In genomic region chr17:79001190-79002020, GRCh38 we compare ENCODE assay signal across 17 cellular contexts. TPM values are rescaled to one million over a fixed set of nuclear protein-coding genes. Genes with fewer than 3 reads are reported as not detected.
DNase-seq lines count a peak whose midpoint lies in the region; ATAC-seq lines count a peak whose summit lies in the region.
"Had no signal": no experiment of that assay in that cellular context is flagged by ENCODE, and none has a peak within 500 bp of the region (broad histone marks: within the 10 kb centered on the region; RNA-seq: fewer than 3 reads in every experiment).

No MANE protein-coding gene starts in this region.

- H3K27ac Mint-ChIP-seq in T-helper 17 cell = peak overlapping the region; percentile 79
- peak overlapping the region; percentile 54 for H3K27ac Mint-ChIP-seq in stimulated activated memory B cell treated with anti-CD40 and anti-IgM and Interleukin-4, amounts not matched to agents 10 μg/mL and 1 μg/mL and 100 μg/mL, for 72 hours

- DNase-seq in D341Med (ENCODE audit: low spot score) (peak; percentile 37), T-helper 17 cell (no peak), left lobe of liver (ENCODE audit: low spot score) (peak; percentile 37), NCI-H510A (lab: John Stamatoyannopoulos, UW) (no peak), HCEC 1CT (no peak)
- DNase-seq: activated CD4-positive, alpha-beta T cell treated with anti-CD3 and anti-CD28 coated beads for 4 hours; anterior cingulate cortex; EL; left cardiac atrium; NCI-H1105; NCI-H2227 treated with DMSO at 0.1 percent for 48 hours; stimulated activated CD4-positive, alpha-beta T cell treated with anti-CD3 and anti-CD28 coated beads, Interleukin-2, amount 100 ng/mL, for 24 hours; stimulated activated CD8-positive, alpha-beta memory T cell treated with anti-CD3 and anti-CD28 coated beads, Interleukin-4, amount 100 ng/mL, for 48 hours; T-helper 9 cell had no signal

- no peaks in the 10 kb centered on the region for H3K9me3 Mint-ChIP-seq in stimulated activated memory B cell treated with anti-CD40 and anti-IgM and Interleukin-4, amounts not matched to agents 10 μg/mL and 1 μg/mL and 100 μg/mL, for 72 hours

- H3K9me3 ChIP-seq in T-helper 17 cell (ENCODE audit: control insufficient read depth, low read length, poor library complexity, severe bottlenecking) = no peaks in the 10 kb centered on the region
- H3K9me3 ChIP-seq: HAP-1 had no signal

- H3K4me3 Mint-ChIP-seq in T-helper 17 cell = no peak overlapping the region
- H3K4me3 Mint-ChIP-seq in stimulated activated memory B cell treated with anti-CD40 and anti-IgM and Interleukin-4, amounts not matched to agents 10 μg/mL and 1 μg/mL and 100 μg/mL, for 72 hours = no peak overlapping the region

- no peaks in the 10 kb centered on the region for H3K36me3 Mint-ChIP-seq in T-helper 17 cell (ENCODE audit: low read depth)
- H3K36me3 Mint-ChIP-seq in stimulated activated memory B cell treated with anti-CD40 and anti-IgM and Interleukin-4, amounts not matched to agents 10 μg/mL and 1 μg/mL and 100 μg/mL, for 72 hours = peaks cover 51% of the 10 kb centered on the region

- no peak for ATAC-seq in T-helper 17 cell
- no peak for ATAC-seq in left lobe of liver
- no peak for ATAC-seq in stimulated activated memory B cell treated with anti-CD40 and anti-IgM and Interleukin-4, amounts not matched to agents 10 μg/mL and 1 μg/mL and 100 μg/mL, for 72 hours
- no peak for ATAC-seq in HG02763 (IDR thresholded peaks at IDR 0.05; ENCODE audit: unreplicated experiment)
- ATAC-seq: left cardiac atrium had no signal

- no peaks in the 10 kb centered on the region for H3K27me3 Mint-ChIP-seq in T-helper 17 cell
- no peaks in the 10 kb centered on the region for H3K27me3 Mint-ChIP-seq in stimulated activated memory B cell treated with anti-CD40 and anti-IgM and Interleukin-4, amounts not matched to agents 10 μg/mL and 1 μg/mL and 100 μg/mL, for 72 hours

- peaks cover 27% of the 10 kb centered on the region for H3K4me1 Mint-ChIP-seq in T-helper 17 cell
- H3K4me1 Mint-ChIP-seq in stimulated activated memory B cell treated with anti-CD40 and anti-IgM and Interleukin-4, amounts not matched to agents 10 μg/mL and 1 μg/mL and 100 μg/mL, for 72 hours = peaks cover 31% of the 10 kb centered on the region

RNA-seq across cellular contexts. Expression of gene CANT1, which starts 8.2 kb away (rescaled TPM):
- 10 to 100 TPM; 47.8 to 50.2 TPM for total RNA-seq in T-helper 17 cell
- total RNA-seq in left lobe of liver = 20.4 TPM

RNA-seq across cellular contexts. Expression of gene LGALS3BP, which starts 21.7 kb away (rescaled TPM):
- total RNA-seq in T-helper 17 cell = 10 to 100 TPM; 31.7 to 45.2 TPM
- total RNA-seq in left lobe of liver = 141 TPM

RNA-seq across cellular contexts. Expression of gene C1QTNF1, which starts 22.6 kb away (rescaled TPM):
- total RNA-seq in T-helper 17 cell (under 1 TPM in 1 of 2 donors, not detected in 1; 0.13 TPM), left lobe of liver (15.5 TPM)

Comparison
In these comparisons a context has a peak if more than half of its experiments do, and no peak if none do; other contexts are left out.
1. DNase-seq: peak in D341Med (single experiment) and left lobe of liver (single experiment); none in T-helper 17 cell (0 of 3), NCI-H510A (single experiment) and HCEC 1CT (single experiment).
2. RNA of gene C1QTNF1, which starts 22.6 kb away (total RNA-seq): 15.5 TPM in left lobe of liver (single experiment); 0.13 TPM in T-helper 17 cell; every median in the first group is over 10 times any median in the second.